Comparison of ENCODE assay signal across 9 cellular contexts in the genomic region with DNA sequence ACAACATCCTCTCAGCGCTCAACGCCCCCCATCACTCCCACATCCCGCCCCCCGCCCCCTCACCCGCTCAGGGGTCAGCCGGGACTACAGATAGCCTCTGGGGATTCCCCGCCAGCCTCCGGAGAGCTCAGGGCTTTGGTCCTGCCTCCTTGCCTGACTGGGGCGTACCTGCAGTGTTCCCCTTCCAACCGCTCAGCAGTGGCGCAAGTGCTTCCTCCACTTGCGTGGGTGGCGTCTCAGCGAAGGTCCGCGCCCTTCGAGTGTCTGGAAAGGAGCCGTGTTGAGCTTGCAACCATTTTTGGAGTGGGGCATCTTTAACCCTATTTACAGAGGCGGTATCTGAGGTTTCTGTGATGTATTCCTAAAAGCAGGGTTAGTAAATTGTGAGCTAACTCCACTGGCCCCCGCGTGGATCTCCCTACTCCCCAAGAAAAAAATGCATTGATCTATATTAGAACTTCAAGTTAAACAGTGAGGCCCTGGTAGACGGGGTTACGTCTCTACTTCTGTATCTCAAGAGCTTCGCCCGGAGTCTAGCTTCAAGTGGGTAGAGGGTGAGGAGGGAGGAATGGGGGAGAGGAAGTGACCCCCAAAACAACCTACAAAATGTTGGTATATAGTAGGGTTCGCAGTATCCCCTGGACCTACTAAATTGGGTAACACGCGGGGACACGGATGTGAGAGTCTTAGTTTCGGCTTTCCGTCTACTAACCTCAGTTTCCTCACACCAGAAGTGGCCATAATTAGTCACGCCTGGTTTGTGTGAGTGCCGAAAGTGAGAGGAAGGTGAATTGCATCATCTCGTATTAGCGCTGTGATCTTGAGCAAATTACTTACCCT. TPM values are rescaled to one million over a fixed set of nuclear protein-coding genes. Genes with fewer than 3 reads are reported as not detected.
DNase-seq lines count a peak whose midpoint lies in the region; ATAC-seq and TF ChIP-seq lines count a peak whose summit lies in the region.
"Had no signal": no experiment of that assay in that cellular context is flagged by ENCODE, and none has a peak within 500 bp of the region (broad histone marks: within the 10 kb centered on the region; RNA-seq: fewer than 3 reads in every experiment).

No MANE protein-coding gene starts in this region.

- 11 to 16% methylated on average over 13 to 15 of the region's 35 CpGs for WGBS in gastroesophageal sphincter (ENCODE audit: low coverage in 1 of 2), 2 donors

- no peak overlapping the region for H3K27ac Mint-ChIP-seq in activated T-cell treated with anti-CD3 and anti-CD28 coated beads, Interleukin-2, amount 50 U/mL, for 24 hours
- H3K27ac Mint-ChIP-seq in endothelial cell (ENCODE audit: unreplicated experiment) = no peak overlapping the region

- peaks cover 100% of the 10 kb centered on the region for H3K27me3 ChIP-seq in gastroesophageal sphincter

- peaks cover 37% of the 10 kb centered on the region for H3K4me1 Mint-ChIP-seq in activated T-cell treated with anti-CD3 and anti-CD28 coated beads, Interleukin-2, amount 50 U/mL, for 24 hours (ENCODE audit: low read depth)
- peaks cover 26% of the 10 kb centered on the region for H3K4me1 Mint-ChIP-seq in endothelial cell (ENCODE audit: unreplicated experiment)

- no peak overlapping the region for H3K27ac ChIP-seq in gastroesophageal sphincter

- DNase-seq in GM12865 (ENCODE audit: low read depth) (peak; percentile 80), endothelial cell (ENCODE audit: low spot score) (no peak), hippocampal formation (lab: John Stamatoyannopoulos, UW) (no peak), iPS-NIHi11 (ENCODE audit: low spot score) (no peak)
- DNase-seq in activated T-cell treated with anti-CD3 and anti-CD28 coated beads, Interleukin-2, amount 50 U/mL, for 24 hours = no peak

- H3K36me3 Mint-ChIP-seq in activated T-cell treated with anti-CD3 and anti-CD28 coated beads, Interleukin-2, amount 50 U/mL, for 24 hours (ENCODE audit: low read depth) = no peaks in the 10 kb centered on the region
- no peaks in the 10 kb centered on the region for H3K36me3 Mint-ChIP-seq in endothelial cell (ENCODE audit: low read depth, unreplicated experiment)

- H3K27me3 Mint-ChIP-seq in activated T-cell treated with anti-CD3 and anti-CD28 coated beads, Interleukin-2, amount 50 U/mL, for 24 hours = peaks cover 97% of the 10 kb centered on the region
- H3K27me3 Mint-ChIP-seq in endothelial cell (ENCODE audit: unreplicated experiment) = no peaks in the 10 kb centered on the region

- H3K4me3 ChIP-seq in GM12865 (ENCODE audit: low read depth, low read length) = peak overlapping the region; percentile 28
- H3K4me3 ChIP-seq in gastroesophageal sphincter = no peak overlapping the region

- no peak for TF ChIP-seq POLR2A in gastroesophageal sphincter (IDR thresholded peaks at IDR 0.05)

- no peaks in the 10 kb centered on the region for H3K9me3 Mint-ChIP-seq in activated T-cell treated with anti-CD3 and anti-CD28 coated beads, Interleukin-2, amount 50 U/mL, for 24 hours
- H3K9me3 Mint-ChIP-seq in endothelial cell (ENCODE audit: unreplicated experiment) = no peaks in the 10 kb centered on the region

- peaks cover 0 to 21% (median 0%) of the 10 kb centered on the region in 3 donors for H3K9me3 ChIP-seq in gastroesophageal sphincter

- TF ChIP-seq EP300 in gastroesophageal sphincter (IDR thresholded peaks at IDR 0.05) = no peak

- H3K4me1 ChIP-seq in gastroesophageal sphincter = peaks cover 0 to 36% (median 4%) of the 10 kb centered on the region in 3 donors

- no peak for TF ChIP-seq CTCF in GM12865 (IDR thresholded peaks at IDR 0.05; ENCODE audit: insufficient read depth, low read depth, low read length, missing control alignments)
- no peak for TF ChIP-seq CTCF in endothelial cell (IDR thresholded peaks at IDR 0.05; ENCODE audit: unreplicated experiment)
- TF ChIP-seq CTCF in gastroesophageal sphincter (IDR thresholded peaks at IDR 0.05) = no peak

- ATAC-seq in GM19463 (IDR thresholded peaks at IDR 0.05; ENCODE audit: unreplicated experiment) (peak; percentile 72), HG03378 (IDR thresholded peaks at IDR 0.05; ENCODE audit: unreplicated experiment) (peak; percentile 88), gastroesophageal sphincter (no peak)

- peak overlapping the region; percentile 1 for H3K4me3 Mint-ChIP-seq in activated T-cell treated with anti-CD3 and anti-CD28 coated beads, Interleukin-2, amount 50 U/mL, for 24 hours
- no peak overlapping the region for H3K4me3 Mint-ChIP-seq in endothelial cell (ENCODE audit: unreplicated experiment)

- no peaks in the 10 kb centered on the region for H3K36me3 ChIP-seq in gastroesophageal sphincter

RNA-seq across cellular contexts. Expression of a gene that starts 16.1 kb away (rescaled TPM):
- total RNA-seq in endothelial cell (ENCODE audit: unreplicated experiment) = 4.5 TPM
- total RNA-seq in gastroesophageal sphincter = 1 to 10 TPM in 3 of 4 donors, under 1 TPM in 1; 0.62 to 5.5 (median 3.0) TPM
- total RNA-seq: pulmonary artery endothelial cell had no signal

RNA-seq across cellular contexts. Expression of a gene that starts 44.1 kb away (rescaled TPM):
- total RNA-seq in endothelial cell (ENCODE audit: unreplicated experiment) (17.5 TPM), gastroesophageal sphincter (10 to 100 TPM; 14.8 to 25.7 (median 18.3) TPM)
